Comparison of ENCODE assay signal across 10 cellular contexts in the genomic region with DNA sequence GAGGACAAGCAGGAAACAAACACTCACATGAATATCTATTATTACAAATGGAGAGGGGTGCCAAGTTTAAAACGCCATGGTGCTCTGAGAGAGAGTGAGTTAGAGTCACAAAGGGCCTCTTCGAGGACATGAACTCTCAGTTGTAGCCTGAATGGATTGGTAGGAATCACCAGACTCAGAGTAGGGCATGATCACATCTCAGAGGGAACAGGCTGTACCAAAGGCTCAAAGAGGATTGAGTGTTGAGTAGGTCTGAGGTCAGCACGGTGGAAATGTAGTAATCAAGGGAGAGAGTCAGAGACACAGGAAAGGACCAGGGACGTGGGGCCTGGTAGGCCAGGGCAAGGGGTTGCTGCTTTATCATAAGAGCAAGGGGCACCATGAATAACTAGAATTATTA. TPM values are rescaled to one million over a fixed set of nuclear protein-coding genes. Genes with fewer than 3 reads are reported as not detected.
DNase-seq lines count a peak whose midpoint lies in the region; ATAC-seq and TF ChIP-seq lines count a peak whose summit lies in the region.
"Not testable (repeated sequence)": the region's sequence is repeated elsewhere in the genome, so short reads cannot be mapped to it uniquely, and the experiment has no call there.
"Had no signal": no experiment of that assay in that cellular context is flagged by ENCODE, and none has a peak within 500 bp of the region (broad histone marks: within the 10 kb centered on the region; RNA-seq: fewer than 3 reads in every experiment).

No MANE protein-coding gene starts in this region.

- not testable (repeated sequence) for H3K27me3 ChIP-seq in H9 (ENCODE audit: insufficient read depth, low read length); right cardiac atrium (ENCODE audit: control insufficient read depth, insufficient read depth); mesenchymal stem cell (ENCODE audit: control insufficient read depth in 1 of 2, insufficient read depth in 1 of 2, low read length in 2 of 2)

- H3K4me3 Mint-ChIP-seq in H9; activated CD8-positive, alpha-beta T cell treated with anti-CD3 and anti-CD28 coated beads for 36 hours: not testable (repeated sequence)

- H4K91ac ChIP-seq in H9 (ENCODE audit: insufficient read length, low read depth, low read length); mesenchymal stem cell (ENCODE audit: low read length): not testable (repeated sequence)

- H3K4me3 ChIP-seq in right cardiac atrium (ENCODE audit: low read length); mesenchymal stem cell (ENCODE audit: insufficient read depth in 1 of 2, low read depth in 1 of 2, low read length in 2 of 2); skeletal muscle cell (ENCODE audit: low read depth, low read length): not testable (repeated sequence)

- not testable (repeated sequence) for H2BK12ac ChIP-seq in H9 (ENCODE audit: insufficient read length, low read depth, low read length); mesenchymal stem cell (ENCODE audit: low read length in 2 of 2)

- not testable (repeated sequence) for H3K27me3 Mint-ChIP-seq in H9 (ENCODE audit: low read depth); activated CD8-positive, alpha-beta T cell treated with anti-CD3 and anti-CD28 coated beads for 36 hours

- H3K27ac Mint-ChIP-seq in H9, result peak overlapping the region in 2 of 3 experiments; percentile 17 to 43; a peak in 3 of 7 replicates
- H3K27ac Mint-ChIP-seq in activated CD8-positive, alpha-beta T cell treated with anti-CD3 and anti-CD28 coated beads for 36 hours, result peak overlapping the region; percentile 38

- not testable (repeated sequence) for H3K79me2 ChIP-seq in H9 (ENCODE audit: insufficient read depth, low read length)

- POLR2A ChIA-PET in activated CD8-positive, alpha-beta T cell treated with anti-CD3 and anti-CD28 coated beads for 36 hours (lab: Charles Lee), result not testable (repeated sequence)

- H2AFZ ChIP-seq in H9 (ENCODE audit: low read length); mesenchymal stem cell (ENCODE audit: low read depth, low read length): not testable (repeated sequence)

- H2BK15ac ChIP-seq in H9 (ENCODE audit: low read depth, low read length); mesenchymal stem cell (ENCODE audit: low read depth, poor library complexity, severe bottlenecking): not testable (repeated sequence)

- not testable (repeated sequence) for H4K20me1 ChIP-seq in H9 (ENCODE audit: control insufficient read depth, insufficient read depth, insufficient read length)

- H4K8ac ChIP-seq in H9 (replicated peaks; ENCODE audit: insufficient read length, low read depth, low read length); mesenchymal stem cell (ENCODE audit: low read length): not testable (repeated sequence)

- not testable (repeated sequence) for H3K9ac ChIP-seq in H9 (ENCODE audit: extremely low read depth, insufficient read length, low read length); mesenchymal stem cell (ENCODE audit: low read length)

- H3K18ac ChIP-seq in H9 (ENCODE audit: insufficient read length, low read depth, low read length); mesenchymal stem cell (ENCODE audit: low read depth in 1 of 2, low read length in 2 of 2): not testable (repeated sequence)

- TF ChIP-seq CTCF in H9 (conservative IDR thresholded peaks at IDR 0.05); activated CD8-positive, alpha-beta T cell treated with anti-CD3 and anti-CD28 coated beads for 36 hours (IDR thresholded peaks at IDR 0.05): not testable (repeated sequence)

- DNase-seq in H9; activated CD8-positive, alpha-beta T cell treated with anti-CD3 and anti-CD28 coated beads for 36 hours; Right ventricle myocardium inferior (ENCODE audit: missing footprints); right cardiac atrium: not testable (repeated sequence)
- DNase-seq in mesenchymal stem cell (peak; percentile 6), skeletal muscle cell (ENCODE audit: low read depth) (peak; percentile 78)

- CTCF ChIA-PET in activated CD8-positive, alpha-beta T cell treated with anti-CD3 and anti-CD28 coated beads for 36 hours (lab: Charles Lee), result not testable (repeated sequence)

- H2AK5ac ChIP-seq in H9 (ENCODE audit: insufficient read length, low read length); mesenchymal stem cell (ENCODE audit: low read length, severe bottlenecking): not testable (repeated sequence)

- H2BK20ac ChIP-seq in H9 (ENCODE audit: low read depth, low read length, poor library complexity, severe bottlenecking), result not testable (repeated sequence)

- not testable (repeated sequence) for H3K9me3 ChIP-seq in H9 (ENCODE audit: control insufficient read depth, low read depth, low read length); right cardiac atrium (ENCODE audit: control insufficient read depth, low read length); mesenchymal stem cell (ENCODE audit: control insufficient read depth, low read length)

- not testable (repeated sequence) for H3K4me1 ChIP-seq in H9 (ENCODE audit: insufficient read depth, low read length); right cardiac atrium (ENCODE audit: control insufficient read depth, insufficient read depth, low read length); mesenchymal stem cell (ENCODE audit: control insufficient read depth, insufficient read depth, low read depth, low read length)

- H3K27ac ChIP-seq in H9 (ENCODE audit: insufficient read length, low read depth, low read length); right cardiac atrium (ENCODE audit: low read length); mesenchymal stem cell (ENCODE audit: low read length, poor library complexity, severe bottlenecking): not testable (repeated sequence)

- H3K23ac ChIP-seq in H9 (ENCODE audit: insufficient read length, low read depth, low read length); mesenchymal stem cell (ENCODE audit: low read length in 2 of 2): not testable (repeated sequence)

- H3K23me2 ChIP-seq in H9 (ENCODE audit: insufficient read length, low read depth, low read length, poor library complexity, severe bottlenecking), result not testable (repeated sequence)

- intact Hi-C loops in activated CD8-positive, alpha-beta T cell treated with anti-CD3 and anti-CD28 coated beads for 36 hours (cut with micrococcal nuclease); Right ventricle myocardium inferior (cut with DNase I); right cardiac atrium (cut with DNase I): not testable (repeated sequence)

- H2BK5ac ChIP-seq in H9 (ENCODE audit: insufficient read length, low read length); mesenchymal stem cell (ENCODE audit: low read depth, low read length, poor library complexity, severe bottlenecking): not testable (repeated sequence)

- not testable (repeated sequence) for H3T11ph ChIP-seq in H9 (ENCODE audit: low read length)

- H3K4me2 ChIP-seq in H9 (ENCODE audit: insufficient read depth, insufficient read length, low read length); mesenchymal stem cell (ENCODE audit: low read length, poor library complexity, severe bottlenecking): not testable (repeated sequence)

- not testable (repeated sequence) for H3K4ac ChIP-seq in H9 (ENCODE audit: low read depth, low read length); mesenchymal stem cell (ENCODE audit: low read depth in 1 of 2, low read length in 2 of 2)

- H3K56ac ChIP-seq in H9 (ENCODE audit: insufficient read length, low read depth, low read length), result not testable (repeated sequence)

- not testable (repeated sequence) for H2BK120ac ChIP-seq in H9 (ENCODE audit: low read depth, low read length, poor library complexity, severe bottlenecking); mesenchymal stem cell (ENCODE audit: low read depth, low read length)

- H3K14ac ChIP-seq in H9 (ENCODE audit: insufficient read depth, low read length); mesenchymal stem cell (ENCODE audit: low read length in 2 of 2): not testable (repeated sequence)

- not testable (repeated sequence) for H3K4me1 Mint-ChIP-seq in H9; activated CD8-positive, alpha-beta T cell treated with anti-CD3 and anti-CD28 coated beads for 36 hours (ENCODE audit: low read depth)

- not testable (repeated sequence) for H3K36me3 Mint-ChIP-seq in H9 (ENCODE audit: insufficient read depth in 1 of 3, low read depth in 3 of 3); activated CD8-positive, alpha-beta T cell treated with anti-CD3 and anti-CD28 coated beads for 36 hours (ENCODE audit: low read depth)

- not testable (repeated sequence) for H3K36me3 ChIP-seq in mesenchymal stem cell (ENCODE audit: control insufficient read depth in 1 of 2, insufficient read depth in 2 of 2, low read depth in 1 of 2, low read length in 2 of 2)

- not testable (repeated sequence) for H3K9me3 Mint-ChIP-seq in H9; activated CD8-positive, alpha-beta T cell treated with anti-CD3 and anti-CD28 coated beads for 36 hours

- no CpG with 5 or more reads among the region's 4 CpGs for WGBS in H9 (ENCODE audit: extremely low coverage, insufficient read length, low lambda C conversion rate)
- WGBS in right cardiac atrium, result 56% methylated on average over 4 of the region's 4 CpGs
- WGBS in mesenchymal stem cell, result 83% methylated on average over 4 of the region's 4 CpGs

- H4K5ac ChIP-seq in H9 (ENCODE audit: insufficient read length, low read depth, low read length), result not testable (repeated sequence)

- ATAC-seq in activated CD8-positive, alpha-beta T cell treated with anti-CD3 and anti-CD28 coated beads for 36 hours, result not testable (repeated sequence)
- ATAC-seq in esophagus mucosa, result peak; percentile 75
- peak; percentile 79 for ATAC-seq in Right ventricle myocardium inferior
- peak; percentile 76 to 83 for ATAC-seq in right cardiac atrium

- not testable (repeated sequence) for H3K79me1 ChIP-seq in H9 (ENCODE audit: insufficient read depth, low read depth, low read length, poor library complexity, severe bottlenecking); mesenchymal stem cell (replicated peaks; ENCODE audit: low read length, poor library complexity, severe bottlenecking)

RNA-seq across cellular contexts. Expression of gene FBXW10, which starts 10.5 kb away (rescaled TPM):
- total RNA-seq in H9 (2021) (not detected in 2 replicates), esophagus mucosa (0.16 TPM), Right ventricle myocardium inferior (not detected), right cardiac atrium (under 1 TPM; 0.14 to 0.26 (median 0.17) TPM)
- not detected for total RNA-seq in activated CD8-positive, alpha-beta T cell treated with anti-CD3 and anti-CD28 coated beads for 36 hours
- polyA plus RNA-seq in right cardiac atrium, result 0.11 TPM
- 0.01 TPM for polyA plus RNA-seq in mesenchymal stem cell (2013, experiment 1 of 2)
- 0.03 TPM for polyA plus RNA-seq in mesenchymal stem cell (2013, experiment 2 of 2)
- total RNA-seq: CD4-positive, alpha-beta memory T cell; G401; OCI-LY7 had no signal
- polyA plus RNA-seq: CD4-positive, alpha-beta memory T cell had no signal

RNA-seq across cellular contexts. Expression of gene TVP23B, which starts 47.6 kb away (rescaled TPM):
- 18.7 and 20.5 TPM in 2 replicates for total RNA-seq in H9 (2021)
- total RNA-seq in activated CD8-positive, alpha-beta T cell treated with anti-CD3 and anti-CD28 coated beads for 36 hours, result 10 to 100 TPM; 26.8 to 27.8 TPM
- total RNA-seq in esophagus mucosa, result 24.1 TPM
- 24.3 TPM for total RNA-seq in Right ventricle myocardium inferior
- total RNA-seq in right cardiac atrium, result 10 to 100 TPM; 27.6 to 36.5 (median 31.0) TPM
- polyA plus RNA-seq in right cardiac atrium, result 24.5 TPM
- 26.1 TPM for polyA plus RNA-seq in mesenchymal stem cell (2013, experiment 1 of 2)
- 27.1 TPM for polyA plus RNA-seq in mesenchymal stem cell (2013, experiment 2 of 2)

RNA-seq across cellular contexts. Expression of gene FOXO3B, which starts 51.2 kb away (rescaled TPM):
- 18.6 and 18.7 TPM in 2 replicates for total RNA-seq in H9 (2021)
- total RNA-seq in activated CD8-positive, alpha-beta T cell treated with anti-CD3 and anti-CD28 coated beads for 36 hours, result 1 to 10 TPM; 7.2 to 7.5 TPM
- total RNA-seq in esophagus mucosa, result 0.36 TPM
- total RNA-seq in Right ventricle myocardium inferior, result 1.2 TPM
- total RNA-seq in right cardiac atrium, result 1 to 10 TPM; 1.6 to 2.5 (median 2.0) TPM
- polyA plus RNA-seq in right cardiac atrium, result 0.59 TPM
- polyA plus RNA-seq in mesenchymal stem cell (2013, experiment 1 of 2), result 3.6 TPM
- 3.2 TPM for polyA plus RNA-seq in mesenchymal stem cell (2013, experiment 2 of 2)
